Comparison of ENCODE assay signal across 23 cellular contexts in genomic region chr13:97889803-97890202, GRCh38.
DNase-seq lines count a peak whose midpoint lies in the region; ATAC-seq and TF ChIP-seq lines count a peak whose summit lies in the region.
"Had no signal": no experiment of that assay in that cellular context is flagged by ENCODE, and none has a peak within 500 bp of the region (broad histone marks: within the 10 kb centered on the region; RNA-seq: fewer than 3 reads in every experiment).

No MANE protein-coding gene starts in this region.

- peaks cover 0 to 16% (median 6%) of the 10 kb centered on the region in 7 donors for H3K9me3 Mint-ChIP-seq in CD14-positive monocyte
- H3K9me3 Mint-ChIP-seq in activated CD4-positive, alpha-beta T cell treated with anti-CD3 and anti-CD28 coated beads, Interleukin-2, amount 10 ng/mL, durations not matched to agents 7 days and 5 days: no peaks in the 10 kb centered on the region
- H3K9me3 Mint-ChIP-seq: stimulated activated naive CD8-positive, alpha-beta T cell treated with anti-CD3 and anti-CD28 coated beads, Interleukin-15, Interleukin-2, amounts not matched to agents 100 ng/mL and 50 ng/mL, for 24 hours had no signal

- POLR2A ChIA-PET in activated CD4-positive, alpha-beta T cell treated with anti-CD3 and anti-CD28 coated beads, Interleukin-2, amount 10 ng/mL, durations not matched to agents 7 days and 5 days (lab: Charles Lee): no interaction called here

- no peaks in the 10 kb centered on the region for H3K27me3 ChIP-seq in psoas muscle (ENCODE audit: insufficient read depth in 3 of 3, low read length in 2 of 3)
- H3K27me3 ChIP-seq: tibial artery had no signal

- no peaks in the 10 kb centered on the region for H3K9me3 ChIP-seq in psoas muscle
- H3K9me3 ChIP-seq: mucosa of descending colon, prostate gland, tibial artery had no signal

- no peaks in the 10 kb centered on the region for H3K36me3 Mint-ChIP-seq in CD14-positive monocyte
- H3K36me3 Mint-ChIP-seq in activated CD4-positive, alpha-beta T cell treated with anti-CD3 and anti-CD28 coated beads, Interleukin-2, amount 10 ng/mL, durations not matched to agents 7 days and 5 days (ENCODE audit: low read depth): no peaks in the 10 kb centered on the region
- H3K36me3 Mint-ChIP-seq: activated CD4-positive, alpha-beta memory T cell treated with anti-CD3 and anti-CD28 coated beads for 36 hours had no signal

- peaks cover 0 to 2% (median 2%) of the 10 kb centered on the region in 3 donors for H3K27me3 Mint-ChIP-seq in CD14-positive monocyte (ENCODE audit: low read depth in 3 of 3)
- H3K27me3 Mint-ChIP-seq in activated CD4-positive, alpha-beta T cell treated with anti-CD3 and anti-CD28 coated beads, Interleukin-2, amount 10 ng/mL, durations not matched to agents 7 days and 5 days: no peaks in the 10 kb centered on the region

- no peak overlapping the region for H3K4me3 ChIP-seq in fibroblast of mammary gland (ENCODE audit: control insufficient read depth, low read depth, low read length)
- no peak overlapping the region for H3K4me3 ChIP-seq in psoas muscle
- H3K4me3 ChIP-seq: mucosa of descending colon, prostate gland, smooth muscle cell, tibial artery had no signal

- H3K36me3 ChIP-seq in psoas muscle (ENCODE audit: insufficient read depth in 1 of 2, low read depth in 1 of 2): no peaks in the 10 kb centered on the region
- H3K36me3 ChIP-seq: prostate gland, tibial artery had no signal

- WGBS in psoas muscle, 3 donors: 0 to 18% (median 12%) methylated on average over 1 of the region's 1 CpG

- H3K27ac Mint-ChIP-seq in CD14-positive monocyte: no peak overlapping the region
- H3K27ac Mint-ChIP-seq in activated CD4-positive, alpha-beta T cell treated with anti-CD3 and anti-CD28 coated beads, Interleukin-2, amount 10 ng/mL, durations not matched to agents 7 days and 5 days: no peak overlapping the region
- H3K27ac Mint-ChIP-seq: activated CD4-positive, alpha-beta memory T cell treated with anti-CD3 and anti-CD28 coated beads for 36 hours; stimulated activated naive CD8-positive, alpha-beta T cell treated with anti-CD3 and anti-CD28 coated beads, Interleukin-15, Interleukin-2, amounts not matched to agents 100 ng/mL and 50 ng/mL, for 24 hours had no signal

- H3K4me1 ChIP-seq in psoas muscle: no peaks in the 10 kb centered on the region
- H3K4me1 ChIP-seq: prostate gland, tibial artery had no signal

- DNase-seq in GM04504 (ENCODE audit: low read depth): peak; percentile 66
- peak; percentile 25 for DNase-seq in fibroblast of mammary gland (ENCODE audit: low read depth)
- DNase-seq in psoas muscle: peak; percentile 63 to 85
- DNase-seq in CD14-positive monocyte (ENCODE audit: low spot score): no peak
- DNase-seq in activated CD4-positive, alpha-beta T cell treated with anti-CD3 and anti-CD28 coated beads, Interleukin-2, amount 10 ng/mL, durations not matched to agents 7 days and 5 days: no peak
- no peak for DNase-seq in activated CD8-positive, alpha-beta memory T cell treated with anti-CD3 and anti-CD28 coated beads, Interleukin-2, amount 50 U/mL, for 48 hours
- DNase-seq: activated CD4-positive, alpha-beta memory T cell treated with anti-CD3 and anti-CD28 coated beads for 36 hours; activated gamma-delta T cell treated with Interleukin-2 at 50 U/mL for 16 hours; caudate nucleus; DMS79; mucosa of descending colon; NCI-H1436; NCI-H69; SHP77 treated with DMSO at 0.1 percent for 48 hours; stimulated activated CD4-positive, alpha-beta T cell treated with anti-CD3 and anti-CD28 coated beads, Interleukin-4, amount 100 ng/mL, for 1 hour had no signal

- H3K27ac ChIP-seq in psoas muscle: no peak overlapping the region
- H3K27ac ChIP-seq: prostate gland, tibial artery had no signal

- intact Hi-C loops in psoas muscle (cut with DNase I) (no loop called here), CD14-positive monocyte (cut with micrococcal nuclease) (no loop called here)

- TF ChIP-seq CTCF in fibroblast of mammary gland (conservative IDR thresholded peaks at IDR 0.05; ENCODE audit: control insufficient read depth, insufficient read depth, low read depth, low read length) (no peak), psoas muscle (IDR thresholded peaks at IDR 0.05) (no peak), CD14-positive monocyte (IDR thresholded peaks at IDR 0.05) (no peak)

- peak; percentile 61 for ATAC-seq in SK-N-SH treated with all-trans-retinoic acid at 6 μM for 48 hours
- peak; percentile 47 to 78 (median 59) for ATAC-seq in psoas muscle
- no peak for ATAC-seq in HG02798 (IDR thresholded peaks at IDR 0.05; ENCODE audit: poor library complexity, unreplicated experiment)
- ATAC-seq: HCT116, mucosa of descending colon had no signal

- H3K4me1 Mint-ChIP-seq in CD14-positive monocyte: no peaks in the 10 kb centered on the region
- no peaks in the 10 kb centered on the region for H3K4me1 Mint-ChIP-seq in activated CD4-positive, alpha-beta T cell treated with anti-CD3 and anti-CD28 coated beads, Interleukin-2, amount 10 ng/mL, durations not matched to agents 7 days and 5 days

- CTCF ChIA-PET in activated CD4-positive, alpha-beta T cell treated with anti-CD3 and anti-CD28 coated beads, Interleukin-2, amount 10 ng/mL, durations not matched to agents 7 days and 5 days (lab: Charles Lee): no interaction called here

- H3K4me3 Mint-ChIP-seq in CD14-positive monocyte: no peak overlapping the region
- no peak overlapping the region for H3K4me3 Mint-ChIP-seq in activated CD4-positive, alpha-beta T cell treated with anti-CD3 and anti-CD28 coated beads, Interleukin-2, amount 10 ng/mL, durations not matched to agents 7 days and 5 days
- H3K4me3 Mint-ChIP-seq: activated CD4-positive, alpha-beta memory T cell treated with anti-CD3 and anti-CD28 coated beads for 36 hours; neural crest cell; stimulated activated naive CD8-positive, alpha-beta T cell treated with anti-CD3 and anti-CD28 coated beads, Interleukin-15, Interleukin-2, amounts not matched to agents 100 ng/mL and 50 ng/mL, for 24 hours had no signal

TF ChIP-seq in SK-N-SH treated with all-trans-retinoic acid at 6 μM for 48 hours, 23 proteins besides CTCF, POLR2A, EP300 and RAD21:
- TF ChIP-seq GLIS3 (CRISPR knock-in tag; IDR thresholded peaks at IDR 0.05) (no peak), RARB (CRISPR knock-in tag; IDR thresholded peaks at IDR 0.05) (no peak), ARNTL (CRISPR knock-in tag; IDR thresholded peaks at IDR 0.05; ENCODE audit: borderline replicate concordance, low read depth) (no peak), ZFP3 (CRISPR knock-in tag; IDR thresholded peaks at IDR 0.05) (no peak), TOX (CRISPR knock-in tag; IDR thresholded peaks at IDR 0.05; ENCODE audit: borderline replicate concordance) (no peak), TCF4 (CRISPR knock-in tag; IDR thresholded peaks at IDR 0.05; ENCODE audit: borderline replicate concordance) (no peak), ZNF565 (CRISPR knock-in tag; conservative IDR thresholded peaks at IDR 0.05; ENCODE audit: low read depth) (no peak), ESRRG (CRISPR knock-in tag; IDR thresholded peaks at IDR 0.05) (no peak), CSDC2 (CRISPR knock-in tag; IDR thresholded peaks at IDR 0.05) (no peak), ZNF70 (CRISPR knock-in tag; IDR thresholded peaks at IDR 0.05) (no peak), CSRNP3 (CRISPR knock-in tag; IDR thresholded peaks at IDR 0.05) (no peak), BACH2 (CRISPR knock-in tag; IDR thresholded peaks at IDR 0.05; ENCODE audit: borderline replicate concordance) (no peak), ZFP30 (CRISPR knock-in tag; IDR thresholded peaks at IDR 0.05) (no peak), ZC3H10 (CRISPR knock-in tag; IDR thresholded peaks at IDR 0.05) (no peak)

Comparison
In these comparisons a context has a peak if more than half of its experiments do, and no peak if none do; other contexts are left out.
1. DNase-seq: peak in GM04504 (single experiment), fibroblast of mammary gland (single experiment) and psoas muscle (2 of 2); none in CD14-positive monocyte (single experiment), activated CD4-positive, alpha-beta T cell treated with anti-CD3 and anti-CD28 coated beads, Interleukin-2, amount 10 ng/mL, durations not matched to agents 7 days and 5 days (single experiment) and activated CD8-positive, alpha-beta memory T cell treated with anti-CD3 and anti-CD28 coated beads, Interleukin-2, amount 50 U/mL, for 48 hours (single experiment).